Comparison of ENCODE assay signal across 28 cellular contexts in genomic region chr11:112173152-112173551, GRCh38. TPM values are rescaled to one million over a fixed set of nuclear protein-coding genes. Genes with fewer than 3 reads are reported as not detected.
DNase-seq lines count a peak whose midpoint lies in the region; ATAC-seq and TF ChIP-seq lines count a peak whose summit lies in the region.
"Had no signal": no experiment of that assay in that cellular context is flagged by ENCODE, and none has a peak within 500 bp of the region (broad histone marks: within the 10 kb centered on the region; RNA-seq: fewer than 3 reads in every experiment).

No MANE protein-coding gene starts in this region.

- TF ChIP-seq CTCF in HFFc6 (IDR thresholded peaks at IDR 0.05) (no peak), heart left ventricle (IDR thresholded peaks at IDR 0.05) (no peak), nephron progenitor cell (IDR thresholded peaks at IDR 0.05) (no peak)

- intact Hi-C loops in heart left ventricle (cut with DNase I) = loop anchor here in 3 of 10 donors (5.0 to 10.0 kb wide), 2 partner anchors 56 to 58 kb away; no protein-coding TSS in a partner anchor

- no peaks in the 10 kb centered on the region for H4K20me1 ChIP-seq in BLaER1

- no peaks in the 10 kb centered on the region for H3K27me3 Mint-ChIP-seq in HFFc6 (ENCODE audit: insufficient read depth)
- peaks cover 10% of the 10 kb centered on the region for H3K27me3 Mint-ChIP-seq in nephron progenitor cell (ENCODE audit: low read depth, poor library complexity)

- DNase-seq in HFFc6 (no peak), heart left ventricle (peak in 2 of 5 donors; percentile 53 to 55), nephron progenitor cell (no peak), dedifferentiated amniotic fluid mesenchymal stem cell (ENCODE audit: extremely low spot score) (no peak)
- no peak for DNase-seq in central memory CD4-positive, alpha-beta T cell
- DNase-seq: activated B cell treated with CpG ODN at 0.5 μM for 24 hours; activated CD4-positive, alpha-beta memory T cell treated with anti-CD3 and anti-CD28 coated beads, Interleukin-2, amount 10 ng/mL, durations not matched to agents 7 days and 5 days; activated T-cell treated with anti-CD3 and anti-CD28 coated beads, Interleukin-2, amount 50 U/mL, for 1 hour; effector memory CD8-positive, alpha-beta T cell; GF-D8; glutamatergic neuron; KG1; naive B cell; NCI-H1092 treated with DMSO at 0.1 percent for 48 hours; NCI-H2081 treated with DMSO at 0.1 percent for 48 hours; NCI-H526 treated with DMSO at 0.1 percent for 48 hours; OCI-M1; stimulated activated naive CD4-positive, alpha-beta T cell; tibial artery had no signal

- H3K4me3 Mint-ChIP-seq in HFFc6 = no peak overlapping the region
- no peak overlapping the region for H3K4me3 Mint-ChIP-seq in nephron progenitor cell
- H3K4me3 Mint-ChIP-seq: activated B cell treated with CpG ODN at 0.5 μM for 24 hours; activated CD4-positive, alpha-beta memory T cell treated with anti-CD3 and anti-CD28 coated beads, Interleukin-2, amount 10 ng/mL, durations not matched to agents 7 days and 5 days; activated naive CD4-positive, alpha-beta T cell treated with anti-CD3 and anti-CD28 coated beads, Interleukin-2, amount 50 U/mL, for 24 hours; B cell; effector memory CD8-positive, alpha-beta T cell; naive B cell had no signal

- H3K9me3 Mint-ChIP-seq in HFFc6 (no peaks in the 10 kb centered on the region), nephron progenitor cell (no peaks in the 10 kb centered on the region)
- H3K9me3 Mint-ChIP-seq: activated B cell treated with CpG ODN at 0.5 μM for 24 hours; activated CD4-positive, alpha-beta memory T cell treated with anti-CD3 and anti-CD28 coated beads, Interleukin-2, amount 10 ng/mL, durations not matched to agents 7 days and 5 days; activated naive CD4-positive, alpha-beta T cell treated with anti-CD3 and anti-CD28 coated beads, Interleukin-2, amount 50 U/mL, for 24 hours; effector memory CD8-positive, alpha-beta T cell; naive B cell had no signal

- H3K4me1 Mint-ChIP-seq in HFFc6 (ENCODE audit: low read depth) = peaks cover 40% of the 10 kb centered on the region
- H3K4me1 Mint-ChIP-seq in nephron progenitor cell = peaks cover 28% of the 10 kb centered on the region

- H3K36me3 ChIP-seq in BLaER1 (no peaks in the 10 kb centered on the region), heart left ventricle (no peaks in the 10 kb centered on the region)
- H3K36me3 ChIP-seq: ascending aorta, right lobe of liver, tibial artery had no signal

- H3K27ac ChIP-seq in BLaER1 = no peak overlapping the region
- H3K27ac ChIP-seq in heart left ventricle = peak overlapping the region in 10 of 12 donors; percentile 7 to 66 (median 40)
- H3K27ac ChIP-seq: ascending aorta, tibial artery had no signal

- peak overlapping the region; percentile 30; the same call in 1 of the 2 replicates for H3K4me2 ChIP-seq in BLaER1

- peak overlapping the region; percentile 36 for H3K27ac Mint-ChIP-seq in HFFc6
- H3K27ac Mint-ChIP-seq in nephron progenitor cell = peak overlapping the region; percentile 34
- H3K27ac Mint-ChIP-seq: activated B cell treated with CpG ODN at 0.5 μM for 24 hours; activated CD4-positive, alpha-beta memory T cell treated with anti-CD3 and anti-CD28 coated beads, Interleukin-2, amount 10 ng/mL, durations not matched to agents 7 days and 5 days; activated naive CD4-positive, alpha-beta T cell treated with anti-CD3 and anti-CD28 coated beads, Interleukin-2, amount 50 U/mL, for 24 hours; B cell; effector memory CD8-positive, alpha-beta T cell; naive B cell had no signal

- no peak for TF ChIP-seq POLR2A in heart left ventricle (IDR thresholded peaks at IDR 0.05)

- H3K4me1 ChIP-seq in BLaER1 = peaks cover 19% of the 10 kb centered on the region
- H3K4me1 ChIP-seq in heart left ventricle = peaks cover 0 to 18% (median 6%) of the 10 kb centered on the region in 12 donors
- H3K4me1 ChIP-seq: right lobe of liver had no signal

- H3K9me3 ChIP-seq in BLaER1 = no peaks in the 10 kb centered on the region
- no peaks in the 10 kb centered on the region for H3K9me3 ChIP-seq in heart left ventricle
- H3K9me3 ChIP-seq: ascending aorta, right lobe of liver, tibial artery had no signal

- WGBS in heart left ventricle, 4 donors = 51 to 57% (median 52%) methylated on average over 3 of the region's 3 CpGs

- H3K27me3 ChIP-seq in BLaER1 (no peaks in the 10 kb centered on the region), heart left ventricle (no peaks in the 10 kb centered on the region)
- H3K27me3 ChIP-seq: ascending aorta, right lobe of liver, tibial artery had no signal

- H3K9ac ChIP-seq in BLaER1 = no peak overlapping the region

- ATAC-seq in heart left ventricle = peak in 3 of 4 donors; percentile 48 to 52 (median 49)
- ATAC-seq in GM21529 (IDR thresholded peaks at IDR 0.05; ENCODE audit: unreplicated experiment) = no peak
- ATAC-seq: effector memory CD8-positive, alpha-beta T cell had no signal

- H3K4me3 ChIP-seq in BLaER1 (no peak overlapping the region), heart left ventricle (no peak overlapping the region)
- H3K4me3 ChIP-seq: ascending aorta, right lobe of liver, tibial artery had no signal

- H3K36me3 Mint-ChIP-seq in HFFc6 (ENCODE audit: low read depth) = peaks cover under 1% of the 10 kb centered on the region; the same call in 1 of the 2 replicates
- no peaks in the 10 kb centered on the region for H3K36me3 Mint-ChIP-seq in nephron progenitor cell (ENCODE audit: low read depth)
- H3K36me3 Mint-ChIP-seq: activated naive CD4-positive, alpha-beta T cell treated with anti-CD3 and anti-CD28 coated beads, Interleukin-2, amount 50 U/mL, for 24 hours; naive B cell had no signal

RNA-seq across cellular contexts. Expression of gene BCO2, which starts 2.2 kb away (rescaled TPM):
- total RNA-seq in HFFc6 (2021; fragmentation: NEBNext Ultra II Directional; extraction: Animal tissue kit (Norgen Biotek cat#: 25700)) = 1 to 10 TPM in 5 of 6 experiments, under 1 TPM in 1; 0.83 to 2.0 (median 1.3) TPM
- 100 to 1,000 TPM in 4 of 9 donors, 10 to 100 TPM in 5; 51.8 to 126 (median 86.1) TPM for total RNA-seq in heart left ventricle
- polyA plus RNA-seq in heart left ventricle = 10 to 100 TPM; 58.4 to 80.7 TPM
- total RNA-seq: ascending aorta had no signal

RNA-seq across cellular contexts. Expression of gene TEX12, which starts 6.0 kb away (rescaled TPM):
- total RNA-seq in HFFc6 (2021; fragmentation: NEBNext Ultra II Directional; extraction: Animal tissue kit (Norgen Biotek cat#: 25700)) = not detected
- total RNA-seq in heart left ventricle = under 1 TPM in 2 of 9 donors, not detected in 7; 0.36 to 0.57 TPM
- polyA plus RNA-seq in heart left ventricle = under 1 TPM in 1 of 2 donors, not detected in 1; 0.27 TPM
- total RNA-seq: activated B cell treated with CpG ODN at 0.5 μM for 24 hours; ascending aorta; osteocyte; T-helper 2 cell treated with Interferon-gamma antibody and Interleukin-4, amounts not matched to agents 100 ng/mL and 5 ng/mL, for 36 hours had no signal
- polyA plus RNA-seq: mammary epithelial cell had no signal

RNA-seq across cellular contexts. Expression of gene IL18, which starts 9.3 kb away (rescaled TPM):
- total RNA-seq in HFFc6 (2021; fragmentation: NEBNext Ultra II Directional; extraction: Animal tissue kit (Norgen Biotek cat#: 25700)) = 1 to 10 TPM in 4 of 6 experiments, under 1 TPM in 2; 0.83 to 1.5 (median 1.2) TPM
- total RNA-seq in heart left ventricle = 10 to 100 TPM in 2 of 9 donors, 1 to 10 TPM in 6, under 1 TPM in 1; 0.88 to 23.9 (median 2.0) TPM
- 1 to 10 TPM; 1.1 to 3.4 TPM for polyA plus RNA-seq in heart left ventricle
- total RNA-seq: activated CD4-positive, alpha-beta memory T cell treated with anti-CD3 and anti-CD28 coated beads, Interleukin-2, amount 10 ng/mL, durations not matched to agents 7 days and 5 days had no signal

RNA-seq across cellular contexts. Expression of gene PTS, which starts 53.1 kb away (rescaled TPM):
- 10 to 100 TPM; 73.1 to 78.9 (median 75.7) TPM for total RNA-seq in HFFc6 (2021; fragmentation: NEBNext Ultra II Directional; extraction: Animal tissue kit (Norgen Biotek cat#: 25700))
- total RNA-seq in heart left ventricle = 10 to 100 TPM; 21.6 to 45.8 (median 29.9) TPM
- 10 to 100 TPM; 54.4 to 77.7 TPM for polyA plus RNA-seq in heart left ventricle

Comparison
In these comparisons a context has a peak if more than half of its experiments do, and no peak if none do; other contexts are left out.
1. RNA of gene BCO2, which starts 2.2 kb away (total RNA-seq): 51.8 to 126 TPM in heart left ventricle; 0.83 to 2.0 TPM in HFFc6; every median in the first group is over 10 times any median in the second.